ENCODE assay signal across 1 cellular context in the genomic region with DNA sequence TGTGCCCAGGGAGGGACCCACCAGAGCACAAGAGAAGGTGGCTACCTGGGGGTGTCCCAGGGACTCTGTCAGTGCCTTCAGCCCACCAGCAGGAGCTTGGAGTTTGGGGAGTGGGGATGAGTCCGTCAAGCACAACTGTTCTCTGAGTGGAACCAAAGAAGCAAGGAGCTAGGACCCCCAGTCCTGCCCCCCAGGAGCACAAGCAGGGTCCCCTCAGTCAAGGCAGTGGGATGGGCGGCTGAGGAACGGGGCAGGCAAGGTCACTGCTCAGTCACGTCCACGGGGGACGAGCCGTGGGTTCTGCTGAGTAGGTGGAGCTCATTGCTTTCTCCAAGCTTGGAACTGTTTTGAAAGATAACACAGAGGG.
TF ChIP-seq lines count a peak whose summit lies in the region.

No MANE protein-coding gene starts in this region.

TF ChIP-seq in H1, 55 proteins besides CTCF, POLR2A, EP300 and RAD21:
- TF ChIP-seq MAFK (IDR thresholded peaks at IDR 0.05; ENCODE audit: low read depth, low read length) (no peak), RNF2 (IDR thresholded peaks at IDR 0.05; ENCODE audit: borderline replicate concordance, low read depth, low read length, missing control alignments, poor library complexity, severe bottlenecking) (no peak), BRCA1 (IDR thresholded peaks at IDR 0.05; ENCODE audit: low read depth, low read length) (no peak), TCF12 (IDR thresholded peaks at IDR 0.05; ENCODE audit: low read depth, low read length) (no peak)
- TF ChIP-seq, protein P1, sequence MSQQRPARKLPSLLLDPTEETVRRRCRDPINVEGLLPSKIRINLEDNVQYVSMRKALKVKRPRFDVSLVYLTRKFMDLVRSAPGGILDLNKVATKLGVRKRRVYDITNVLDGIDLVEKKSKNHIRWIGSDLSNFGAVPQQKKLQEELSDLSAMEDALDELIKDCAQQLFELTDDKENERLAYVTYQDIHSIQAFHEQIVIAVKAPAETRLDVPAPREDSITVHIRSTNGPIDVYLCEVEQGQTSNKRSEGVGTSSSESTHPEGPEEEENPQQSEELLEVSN (IDR thresholded peaks at IDR 0.05) = no peak
